In the genomic region with DNA sequence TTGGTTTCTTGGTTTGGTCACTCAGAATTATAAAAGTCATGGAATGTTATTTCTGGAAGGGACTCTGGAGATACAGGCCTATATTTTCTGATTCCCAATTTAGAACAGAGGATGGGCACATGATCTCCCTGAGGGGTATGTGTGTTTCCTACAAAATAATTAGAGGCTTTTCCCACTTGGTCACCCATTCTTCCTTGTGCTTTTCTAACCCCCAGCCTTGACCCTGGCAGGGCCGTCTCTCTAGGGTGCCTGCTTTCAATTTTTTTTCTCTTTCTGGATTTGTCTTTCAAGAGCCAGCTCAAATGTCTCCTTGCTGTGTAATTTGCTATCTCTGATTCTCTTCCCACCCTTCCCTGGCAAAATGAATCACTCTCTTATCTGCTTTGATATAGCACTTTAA, we compare ENCODE assay signal across 16 cellular contexts.
DNase-seq lines count a peak whose midpoint lies in the region; ATAC-seq and TF ChIP-seq lines count a peak whose summit lies in the region.
"Had no signal": no experiment of that assay in that cellular context is flagged by ENCODE, and none has a peak within 500 bp of the region (broad histone marks: within the 10 kb centered on the region; RNA-seq: fewer than 3 reads in every experiment).

No MANE protein-coding gene starts in this region.

- POLR2A ChIA-PET in SK-N-SH (lab: Yijun Ruan, JAX): no interaction called here

- CTCF ChIA-PET in SK-N-SH (lab: Yijun Ruan, JAX): no interaction called here

- no peaks in the 10 kb centered on the region for H3K36me3 ChIP-seq in SK-N-SH (replicated peaks in 1 of 2; ENCODE audit: control insufficient read depth in 1 of 2, insufficient read depth in 2 of 2, low read length in 1 of 2)
- H3K36me3 ChIP-seq in ascending aorta: no peaks in the 10 kb centered on the region
- no peaks in the 10 kb centered on the region for H3K36me3 ChIP-seq in thoracic aorta

- H2AFZ ChIP-seq in SK-N-SH (ENCODE audit: low read depth): 0 out of 2 replicates have a peak overlapping the region, but pooled peaks have one; percentile 43

- H3K27ac ChIP-seq in SK-N-SH (ENCODE audit: low read depth in 2 of 2, low read length in 1 of 2) (no peak overlapping the region), ascending aorta (peak overlapping the region; percentile 44 to 50), right cardiac atrium (ENCODE audit: low read length) (no peak overlapping the region), thoracic aorta (peak overlapping the region in 1 of 2 donors; percentile 52)
- H3K27ac ChIP-seq: 22Rv1 had no signal

- 0 out of 2 replicates have a peak overlapping the region, but pooled peaks have one; percentile 14 for H3K4me2 ChIP-seq in SK-N-SH

- intact Hi-C loops in ascending aorta (cut with DNase I): no loop called here
- intact Hi-C loops in right cardiac atrium (cut with DNase I): loop anchor here in 1 of 4 donors (10.0 kb wide), 1 partner anchor 64 kb away; no protein-coding TSS in a partner anchor

- H3K4me1 ChIP-seq in SK-N-SH (ENCODE audit: control insufficient read depth in 1 of 2, insufficient read depth in 2 of 2, low read depth in 1 of 2, low read length in 1 of 2) (no peaks in the 10 kb centered on the region; a peak in 2 of 4 replicates), ascending aorta (peaks cover 8 to 22% of the 10 kb centered on the region in 2 donors), right cardiac atrium (ENCODE audit: control insufficient read depth, insufficient read depth, low read length) (no peaks in the 10 kb centered on the region), thoracic aorta (ENCODE audit: control insufficient read depth in 1 of 2, low read depth in 2 of 2) (peaks cover 15 to 42% of the 10 kb centered on the region in 2 donors)

- no peak for TF ChIP-seq CTCF in SK-N-SH (IDR thresholded peaks at IDR 0.05)
- no peak for TF ChIP-seq CTCF in ascending aorta (IDR thresholded peaks at IDR 0.05)
- no peak for TF ChIP-seq CTCF in thoracic aorta (IDR thresholded peaks at IDR 0.05)

- H3K79me2 ChIP-seq in SK-N-SH (ENCODE audit: insufficient read depth): no peaks in the 10 kb centered on the region

- TF ChIP-seq RAD21 in SK-N-SH (IDR thresholded peaks at IDR 0.05; ENCODE audit: low read length): no peak

- H3K9me3 ChIP-seq in SK-N-SH (no peaks in the 10 kb centered on the region), ascending aorta (no peaks in the 10 kb centered on the region), right cardiac atrium (ENCODE audit: control insufficient read depth, low read length) (no peaks in the 10 kb centered on the region), thoracic aorta (no peaks in the 10 kb centered on the region)

- ATAC-seq in SK-N-SH treated with all-trans-retinoic acid at 6 μM for 48 hours: no peak
- peak; percentile 48 to 62 for ATAC-seq in right cardiac atrium
- peak; percentile 56 for ATAC-seq in thoracic aorta (ENCODE audit: insufficient number of reproducible peaks, low FRiP score, low read depth)
- ATAC-seq: HepG2 had no signal

- no peaks in the 10 kb centered on the region for H4K20me1 ChIP-seq in SK-N-SH (ENCODE audit: insufficient read depth)

- no peaks in the 10 kb centered on the region for H3F3A ChIP-seq in SK-N-SH (replicated peaks; ENCODE audit: insufficient read depth)

- 67% methylated on average over 1 of the region's 1 CpG for WGBS in SK-N-SH (ENCODE audit: low lambda C conversion rate)
- WGBS in right cardiac atrium: 33% methylated on average over 1 of the region's 1 CpG

- DNase-seq in SK-N-SH: no peak
- DNase-seq in ascending aorta (ENCODE audit: low spot score in 2 of 2): no peak
- DNase-seq in right cardiac atrium: no peak
- DNase-seq in thoracic aorta (ENCODE audit: low spot score): no peak
- no peak for DNase-seq in T-helper 2 cell
- no peak for DNase-seq in SKM-1 (lab: John Stamatoyannopoulos, UW; ENCODE audit: unreplicated experiment)
- DNase-seq in NCI-H524 treated with DMSO at 0.1 percent for 48 hours (lab: John Stamatoyannopoulos, UW): no peak
- DNase-seq: DMS79, HFFc6, KBM-7, NCI-H1105, NCI-H510A, NCI-H774 had no signal

- H3K9ac ChIP-seq in SK-N-SH: no peak overlapping the region

- H3K9me2 ChIP-seq in SK-N-SH: no peaks in the 10 kb centered on the region

- TF ChIP-seq EP300 in SK-N-SH (IDR thresholded peaks at IDR 0.05; ENCODE audit: borderline replicate concordance in 1 of 2, low read depth in 1 of 2, low read length in 1 of 2): no peak

- H3K27me3 ChIP-seq in SK-N-SH (ENCODE audit: insufficient read depth) (no peaks in the 10 kb centered on the region), ascending aorta (no peaks in the 10 kb centered on the region), right cardiac atrium (ENCODE audit: control insufficient read depth, insufficient read depth) (no peaks in the 10 kb centered on the region), thoracic aorta (replicated peaks; ENCODE audit: insufficient read depth) (no peaks in the 10 kb centered on the region)

- no peak overlapping the region for H3K4me3 ChIP-seq in SK-N-SH (ENCODE audit: low read depth in 2 of 2, low read length in 1 of 2)
- H3K4me3 ChIP-seq in ascending aorta: no peak overlapping the region
- H3K4me3 ChIP-seq in right cardiac atrium (ENCODE audit: low read length): no peak overlapping the region
- H3K4me3 ChIP-seq in thoracic aorta: peak overlapping the region; percentile 5

TF ChIP-seq in SK-N-SH, 30 proteins besides CTCF, POLR2A, EP300 and RAD21 (continues in another document):
- TF ChIP-seq RCOR1 (IDR thresholded peaks at IDR 0.05; ENCODE audit: low read length) (no peak), PBX3 (IDR thresholded peaks at IDR 0.05) (no peak), RFX5 (IDR thresholded peaks at IDR 0.05; ENCODE audit: low read length) (no peak), TCF12 (IDR thresholded peaks at IDR 0.05) (no peak), POLR2AphosphoS5 (IDR thresholded peaks at IDR 0.05; ENCODE audit: low read depth, low read length) (no peak), JUND (IDR thresholded peaks at IDR 0.05) (no peak), CHD2 (IDR thresholded peaks at IDR 0.05; ENCODE audit: low read length, partially characterized antibody) (no peak), ELF1 (IDR thresholded peaks at IDR 0.05) (no peak), YY1 (IDR thresholded peaks at IDR 0.05; ENCODE audit: low read depth) (no peak)
- TF ChIP-seq, protein P1, sequence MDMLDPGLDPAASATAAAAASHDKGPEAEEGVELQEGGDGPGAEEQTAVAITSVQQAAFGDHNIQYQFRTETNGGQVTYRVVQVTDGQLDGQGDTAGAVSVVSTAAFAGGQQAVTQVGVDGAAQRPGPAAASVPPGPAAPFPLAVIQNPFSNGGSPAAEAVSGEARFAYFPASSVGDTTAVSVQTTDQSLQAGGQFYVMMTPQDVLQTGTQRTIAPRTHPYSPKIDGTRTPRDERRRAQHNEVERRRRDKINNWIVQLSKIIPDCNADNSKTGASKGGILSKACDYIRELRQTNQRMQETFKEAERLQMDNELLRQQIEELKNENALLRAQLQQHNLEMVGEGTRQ (IDR thresholded peaks at IDR 0.05; ENCODE audit: borderline replicate concordance, low read depth, low read length): no peak

TF ChIP-seq in SK-N-SH treated with all-trans-retinoic acid at 6 μM for 48 hours, 23 proteins besides CTCF, POLR2A, EP300 and RAD21 (continues in another document):
- TF ChIP-seq ZNF565 (CRISPR knock-in tag; conservative IDR thresholded peaks at IDR 0.05; ENCODE audit: low read depth): no peak
- no peak for TF ChIP-seq TSHZ2 (CRISPR knock-in tag; IDR thresholded peaks at IDR 0.05)
- no peak for TF ChIP-seq BACH2 (CRISPR knock-in tag; IDR thresholded peaks at IDR 0.05; ENCODE audit: borderline replicate concordance)
- TF ChIP-seq, protein P2, sequence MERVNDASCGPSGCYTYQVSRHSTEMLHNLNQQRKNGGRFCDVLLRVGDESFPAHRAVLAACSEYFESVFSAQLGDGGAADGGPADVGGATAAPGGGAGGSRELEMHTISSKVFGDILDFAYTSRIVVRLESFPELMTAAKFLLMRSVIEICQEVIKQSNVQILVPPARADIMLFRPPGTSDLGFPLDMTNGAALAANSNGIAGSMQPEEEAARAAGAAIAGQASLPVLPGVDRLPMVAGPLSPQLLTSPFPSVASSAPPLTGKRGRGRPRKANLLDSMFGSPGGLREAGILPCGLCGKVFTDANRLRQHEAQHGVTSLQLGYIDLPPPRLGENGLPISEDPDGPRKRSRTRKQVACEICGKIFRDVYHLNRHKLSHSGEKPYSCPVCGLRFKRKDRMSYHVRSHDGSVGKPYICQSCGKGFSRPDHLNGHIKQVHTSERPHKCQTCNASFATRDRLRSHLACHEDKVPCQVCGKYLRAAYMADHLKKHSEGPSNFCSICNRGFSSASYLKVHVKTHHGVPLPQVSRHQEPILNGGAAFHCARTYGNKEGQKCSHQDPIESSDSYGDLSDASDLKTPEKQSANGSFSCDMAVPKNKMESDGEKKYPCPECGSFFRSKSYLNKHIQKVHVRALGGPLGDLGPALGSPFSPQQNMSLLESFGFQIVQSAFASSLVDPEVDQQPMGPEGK (CRISPR knock-in tag; IDR thresholded peaks at IDR 0.05; ENCODE audit: borderline replicate concordance): no peak

Comparison
In these comparisons a context has a peak if more than half of its experiments do, and no peak if none do; other contexts are left out.
1. H3K27ac ChIP-seq: peak in ascending aorta (2 of 2); none in SK-N-SH (0 of 2) and right cardiac atrium (single experiment).